Comparison of ENCODE assay signal across 7 cellular contexts in the genomic region with DNA sequence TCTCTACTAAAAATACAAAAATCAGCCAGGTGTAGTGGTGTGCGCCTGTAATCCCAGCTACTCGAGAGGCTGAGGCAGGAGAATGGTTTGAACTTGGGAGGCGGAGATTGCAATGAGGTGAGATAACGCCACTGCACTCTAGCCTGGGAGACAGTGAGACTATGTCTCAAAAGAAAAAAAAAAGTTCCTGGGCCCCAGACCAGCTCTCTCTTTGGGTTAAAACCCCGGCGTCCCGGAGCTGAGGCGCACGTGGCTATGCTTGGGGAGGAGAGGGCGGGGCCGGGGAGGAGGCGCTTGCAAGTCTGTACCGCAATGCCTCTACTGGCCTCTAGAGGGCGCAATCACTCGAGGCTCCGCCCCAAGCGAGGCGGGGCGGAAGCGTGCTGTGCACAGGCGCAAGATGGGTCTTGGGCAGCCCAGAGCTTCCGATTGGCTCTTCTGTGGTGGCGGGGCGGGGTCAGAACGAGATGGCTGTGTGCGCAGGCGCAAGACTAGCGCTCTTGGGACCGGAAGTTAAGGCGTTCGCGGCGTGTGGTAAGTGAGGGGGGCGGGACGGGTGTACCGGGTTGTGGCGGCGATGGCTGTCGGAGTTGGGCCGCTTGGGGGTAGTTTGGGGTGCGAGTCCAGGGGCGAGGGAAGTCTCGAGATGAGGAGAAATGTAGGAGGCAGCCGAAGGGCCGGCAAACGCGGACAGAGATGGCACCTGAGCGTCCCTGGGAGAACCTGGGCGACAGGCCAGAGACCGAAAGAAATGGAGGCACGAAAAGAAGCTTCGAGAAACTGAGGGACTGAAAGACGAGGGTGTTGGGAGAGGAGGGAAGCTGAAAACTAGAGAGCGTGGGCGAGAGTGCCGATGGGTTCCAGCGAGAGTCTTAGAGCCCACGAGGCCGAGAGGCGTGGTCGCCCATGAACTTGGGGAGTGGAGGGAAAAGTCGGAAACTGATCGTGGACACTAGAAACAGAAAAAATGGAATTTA. TPM values are rescaled to one million over a fixed set of nuclear protein-coding genes. Genes with fewer than 3 reads are reported as not detected.
DNase-seq lines count a peak whose midpoint lies in the region; ATAC-seq and FAIRE-seq lines count a peak whose summit lies in the region.

A gene with protein sequence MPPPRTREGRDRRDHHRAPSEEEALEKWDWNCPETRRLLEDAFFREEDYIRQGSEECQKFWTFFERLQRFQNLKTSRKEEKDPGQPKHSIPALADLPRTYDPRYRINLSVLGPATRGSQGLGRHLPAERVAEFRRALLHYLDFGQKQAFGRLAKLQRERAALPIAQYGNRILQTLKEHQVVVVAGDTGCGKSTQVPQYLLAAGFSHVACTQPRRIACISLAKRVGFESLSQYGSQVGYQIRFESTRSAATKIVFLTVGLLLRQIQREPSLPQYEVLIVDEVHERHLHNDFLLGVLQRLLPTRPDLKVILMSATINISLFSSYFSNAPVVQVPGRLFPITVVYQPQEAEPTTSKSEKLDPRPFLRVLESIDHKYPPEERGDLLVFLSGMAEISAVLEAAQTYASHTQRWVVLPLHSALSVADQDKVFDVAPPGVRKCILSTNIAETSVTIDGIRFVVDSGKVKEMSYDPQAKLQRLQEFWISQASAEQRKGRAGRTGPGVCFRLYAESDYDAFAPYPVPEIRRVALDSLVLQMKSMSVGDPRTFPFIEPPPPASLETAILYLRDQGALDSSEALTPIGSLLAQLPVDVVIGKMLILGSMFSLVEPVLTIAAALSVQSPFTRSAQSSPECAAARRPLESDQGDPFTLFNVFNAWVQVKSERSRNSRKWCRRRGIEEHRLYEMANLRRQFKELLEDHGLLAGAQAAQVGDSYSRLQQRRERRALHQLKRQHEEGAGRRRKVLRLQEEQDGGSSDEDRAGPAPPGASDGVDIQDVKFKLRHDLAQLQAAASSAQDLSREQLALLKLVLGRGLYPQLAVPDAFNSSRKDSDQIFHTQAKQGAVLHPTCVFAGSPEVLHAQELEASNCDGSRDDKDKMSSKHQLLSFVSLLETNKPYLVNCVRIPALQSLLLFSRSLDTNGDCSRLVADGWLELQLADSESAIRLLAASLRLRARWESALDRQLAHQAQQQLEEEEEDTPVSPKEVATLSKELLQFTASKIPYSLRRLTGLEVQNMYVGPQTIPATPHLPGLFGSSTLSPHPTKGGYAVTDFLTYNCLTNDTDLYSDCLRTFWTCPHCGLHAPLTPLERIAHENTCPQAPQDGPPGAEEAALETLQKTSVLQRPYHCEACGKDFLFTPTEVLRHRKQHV (plus strand): TSS at position 497 of the 977 bp plus-strand sequence. CDS start 3,716 bp downstream, outside the sequence.

- FAIRE-seq in GM18507 (lab: Jason Lieb, UNC): peak; percentile 98

- ATAC-seq in HG02981 (IDR thresholded peaks at IDR 0.05; ENCODE audit: unreplicated experiment): peak; percentile 95

- peak; percentile 99 for DNase-seq in GM18507 (ENCODE audit: extremely low spot score, insufficient read length, low read depth)
- peak; percentile 95 for DNase-seq in NCI-H2029 treated with DMSO at 0.1 percent for 48 hours (lab: John Stamatoyannopoulos, UW)
- peak; percentile 97 for DNase-seq in T-helper 9 cell
- DNase-seq in astrocyte of the hippocampus (ENCODE audit: low read depth, low spot score): peak; percentile 99
- DNase-seq in hepatic stellate cell (ENCODE audit: low spot score): peak; percentile 100
- peak; percentile 97 for DNase-seq in renal cortical epithelial cell (ENCODE audit: low read depth)

RNA-seq across cellular contexts. Expression of the gene that starts here (rescaled TPM):
- 7.1 and 13.4 TPM in 2 replicates for total RNA-seq in renal cortical epithelial cell

Comparison
In these comparisons a context has a peak if more than half of its experiments do, and no peak if none do; other contexts are left out.
1. Peak in every context shown above with its lines: DNase-seq and ATAC-seq.